ENCODE assay signal across 14 cellular contexts in genomic region chr10:103727546-103727963, GRCh38.
DNase-seq lines count a peak whose midpoint lies in the region; ATAC-seq and TF ChIP-seq lines count a peak whose summit lies in the region.
"Had no signal": no experiment of that assay in that cellular context is flagged by ENCODE, and none has a peak within 500 bp of the region (broad histone marks: within the 10 kb centered on the region; RNA-seq: fewer than 3 reads in every experiment).

No MANE protein-coding gene starts in this region.

- H3K27me3 ChIP-seq in gastroesophageal sphincter (no peaks in the 10 kb centered on the region), tibial nerve (no peaks in the 10 kb centered on the region), gastrocnemius medialis (no peaks in the 10 kb centered on the region)
- H3K27me3 ChIP-seq: esophagus squamous epithelium had no signal

- TF ChIP-seq EP300 in gastroesophageal sphincter (IDR thresholded peaks at IDR 0.05) (no peak), tibial nerve (IDR thresholded peaks at IDR 0.05) (peak in 1 of 2 donors; percentile 87)

- no peak for DNase-seq in tibial nerve (ENCODE audit: low spot score in 2 of 2)
- no peak for DNase-seq in gastrocnemius medialis
- no peak for DNase-seq in effector CD8-positive, alpha-beta T cell (lab: John Stamatoyannopoulos, UW)
- DNase-seq in NCI-H748 (lab: John Stamatoyannopoulos, UW; ENCODE audit: unreplicated experiment): no peak
- DNase-seq: activated CD4-positive, alpha-beta memory T cell treated with anti-CD3 and anti-CD28 coated beads for 36 hours; activated T-cell treated with anti-CD3 and anti-CD28 coated beads, Interleukin-2, amount 50 U/mL, for 48 hours; CD8-positive, alpha-beta memory T cell; esophagus squamous epithelium; GDM1; KG1; NCI-H1436 had no signal

- H3K27ac ChIP-seq in angular gyrus (ENCODE audit: low read depth, low read length): peak overlapping the region; percentile 62
- peak overlapping the region in 2 of 4 donors; percentile 28 to 29 for H3K27ac ChIP-seq in gastroesophageal sphincter
- H3K27ac ChIP-seq in mesodermal cell (ENCODE audit: low read depth, low read length, severe bottlenecking): peak overlapping the region; percentile 71
- H3K27ac ChIP-seq in tibial nerve: peak overlapping the region; percentile 43 to 90 (median 68)
- H3K27ac ChIP-seq in gastrocnemius medialis: no peak overlapping the region
- H3K27ac ChIP-seq: esophagus squamous epithelium had no signal

- peak; percentile 60 for ATAC-seq in gastroesophageal sphincter
- no peak for ATAC-seq in gastrocnemius medialis

- no peak for TF ChIP-seq POLR2A in gastroesophageal sphincter (IDR thresholded peaks at IDR 0.05)
- no peak for TF ChIP-seq POLR2A in tibial nerve (IDR thresholded peaks at IDR 0.05)
- TF ChIP-seq POLR2A in gastrocnemius medialis (IDR thresholded peaks at IDR 0.05): no peak

- peaks cover 0 to 10% of the 10 kb centered on the region in 2 donors for H3K36me3 ChIP-seq in gastroesophageal sphincter
- H3K36me3 ChIP-seq in mesodermal cell (ENCODE audit: control insufficient read depth, insufficient read depth, low read length): peaks cover 50% of the 10 kb centered on the region
- peaks cover 0 to 15% (median 0%) of the 10 kb centered on the region in 3 donors for H3K36me3 ChIP-seq in tibial nerve
- no peaks in the 10 kb centered on the region for H3K36me3 ChIP-seq in gastrocnemius medialis

- H3K4me1 ChIP-seq in gastroesophageal sphincter (peaks cover 0 to 21% (median 0%) of the 10 kb centered on the region in 3 donors), mesodermal cell (ENCODE audit: control insufficient read depth, insufficient read depth, low read length, poor library complexity, severe bottlenecking) (peaks cover 35% of the 10 kb centered on the region), tibial nerve (peaks cover 0 to 86% (median 30%) of the 10 kb centered on the region in 4 donors), gastrocnemius medialis (peaks cover 0 to 4% of the 10 kb centered on the region in 2 donors)

- WGBS in gastroesophageal sphincter (ENCODE audit: low coverage in 1 of 2), 2 donors: 22% methylated on average over 8 of the region's 14 CpGs; no CpG with 5 or more reads in 1 of the 2 donors
- WGBS in mesodermal cell (ENCODE audit: insufficient coverage in 2 of 2), 2 experiments: 91 to 94% methylated on average over 11 to 13 of the region's 14 CpGs
- WGBS in tibial nerve, 2 donors: 37 to 53% methylated on average over 7 to 10 of the region's 14 CpGs

- H3K4me3 ChIP-seq in gastroesophageal sphincter: no peak overlapping the region
- H3K4me3 ChIP-seq in mesodermal cell (ENCODE audit: extremely low read depth, insufficient read depth, low read length, poor library complexity, severe bottlenecking): no peak overlapping the region
- peak overlapping the region in 1 of 4 donors; percentile 2 for H3K4me3 ChIP-seq in tibial nerve
- H3K4me3 ChIP-seq in gastrocnemius medialis: no peak overlapping the region
- H3K4me3 ChIP-seq: esophagus squamous epithelium had no signal

- TF ChIP-seq CTCF in gastroesophageal sphincter (IDR thresholded peaks at IDR 0.05): no peak
- TF ChIP-seq CTCF in tibial nerve (IDR thresholded peaks at IDR 0.05): no peak
- no peak for TF ChIP-seq CTCF in gastrocnemius medialis (IDR thresholded peaks at IDR 0.05 in 4 of 5, conservative IDR thresholded peaks at IDR 0.05 in 1 of 5)

- in situ Hi-C loops in gastrocnemius medialis (cut with MboI; ENCODE audit: low sequenced_read_pairs in 4 of 4): no loop called here

- intact Hi-C loops in gastrocnemius medialis (cut with DNase I; ENCODE audit: low total_unique reads): no loop called here

- H3K9me3 ChIP-seq in gastroesophageal sphincter: no peaks in the 10 kb centered on the region
- H3K9me3 ChIP-seq in mesodermal cell (ENCODE audit: control insufficient read depth, low read length): no peaks in the 10 kb centered on the region
- no peaks in the 10 kb centered on the region for H3K9me3 ChIP-seq in tibial nerve
- no peaks in the 10 kb centered on the region for H3K9me3 ChIP-seq in gastrocnemius medialis
- H3K9me3 ChIP-seq: esophagus squamous epithelium had no signal

Comparison
In these comparisons a context has a peak if more than half of its experiments do, and no peak if none do; other contexts are left out.
1. H3K27ac ChIP-seq: peak in angular gyrus (single experiment), mesodermal cell (single experiment) and tibial nerve (4 of 4); none in gastrocnemius medialis (0 of 4).